35 cellular contexts compared by ENCODE assay signal in the genomic region with DNA sequence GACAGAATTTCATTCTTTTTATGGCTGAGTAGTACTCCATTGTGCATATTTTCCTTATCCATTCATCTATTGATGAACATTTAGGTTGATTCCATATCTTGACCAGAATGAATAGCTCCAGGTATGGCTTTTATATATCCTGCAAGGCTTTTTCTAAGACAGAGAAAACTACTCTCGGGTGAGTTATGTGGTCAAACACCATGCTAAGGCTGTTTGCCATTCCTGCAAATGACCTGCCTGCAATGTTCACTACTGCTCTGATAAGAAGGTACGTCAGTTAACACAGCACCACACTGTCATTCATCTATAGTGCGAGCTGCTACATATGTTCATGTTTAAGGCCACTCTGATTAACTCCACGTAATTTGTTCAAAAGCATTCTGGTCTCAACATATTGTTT.
"Had no signal": no experiment of that assay in that cellular context is flagged by ENCODE, and none has a peak within 500 bp of the region (broad histone marks: within the 10 kb centered on the region; RNA-seq: fewer than 3 reads in every experiment).

No MANE protein-coding gene starts in this region.

- H3K27ac ChIP-seq: KMS-11 had no signal

- DNase-seq: Karpas-422, Kasumi-1, MG63, MM.1S, MV-4-11, NCI-H1048, NCI-H1092, NCI-H1092 treated with DMSO at 0.1 percent for 48 hours, NCI-H1105, NCI-H1105 treated with DMSO at 0.1 percent for 48 hours, NCI-H1417, NCI-H1417 treated with DMSO at 0.1 percent for 48 hours, NCI-H1436, NCI-H1436 treated with DMSO at 0.1 percent for 48 hours, NCI-H146, NCI-H1694, NCI-H1694 treated with DMSO at 0.1 percent for 48 hours, NCI-H187, NCI-H187 treated with DMSO at 0.1 percent for 48 hours, NCI-H1930, NCI-H2029, NCI-H2029 treated with DMSO at 0.1 percent for 48 hours, NCI-H2081, NCI-H2081 treated with DMSO at 0.1 percent for 48 hours, NCI-H2107, NCI-H2171, NCI-H2171 treated with DMSO at 0.1 percent for 48 hours, NCI-H2227 treated with DMSO at 0.1 percent for 48 hours, NCI-H226, NCI-H345, NCI-H446, NCI-H446 treated with DMSO at 0.1 percent for 48 hours, NCI-H510A, NCI-H510A treated with DMSO at 0.1 percent for 48 hours had no signal

- H3K4me3 ChIP-seq: MG63 had no signal

- H3K9me3 ChIP-seq: MG63 had no signal

- H3K9ac ChIP-seq: KMS-11 had no signal

- H3K27me3 ChIP-seq: MG63 had no signal

- H3K36me3 ChIP-seq: MG63 had no signal

- H3K4me2 ChIP-seq: KMS-11 had no signal
